25 cellular contexts compared by ENCODE assay signal in the genomic region with DNA sequence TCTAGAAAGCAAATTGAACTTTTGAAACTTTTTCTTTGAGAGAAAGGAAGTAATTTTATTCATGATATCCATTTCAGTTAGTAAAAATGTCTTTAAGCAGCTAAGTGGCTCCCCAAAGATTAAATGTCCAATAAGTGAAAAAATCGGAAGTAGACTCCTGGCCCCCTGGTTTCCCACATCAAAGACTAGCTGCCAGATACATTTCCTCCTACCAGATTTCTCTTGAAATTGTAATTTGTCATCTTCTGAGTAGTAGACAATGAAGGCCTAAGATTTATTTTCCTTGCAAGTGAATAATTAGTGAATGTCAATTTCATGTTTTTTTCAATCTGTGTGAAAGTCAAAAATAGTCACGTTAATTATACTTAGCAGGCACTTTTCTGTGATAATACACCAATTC.
"Had no signal": no experiment of that assay in that cellular context is flagged by ENCODE, and none has a peak within 500 bp of the region (broad histone marks: within the 10 kb centered on the region; RNA-seq: fewer than 3 reads in every experiment).

No MANE protein-coding gene starts in this region.

- H3K36me3 ChIP-seq: breast epithelium, esophagus muscularis mucosa, heart left ventricle, ovary, right lobe of liver, transverse colon had no signal

- H3K4me1 ChIP-seq: breast epithelium, foreskin keratinocyte, right lobe of liver, testis, transverse colon had no signal

- DNase-seq: activated B cell treated with CpG ODN at 0.5 μM for 24 hours; activated CD8-positive, alpha-beta memory T cell treated with anti-CD3 and anti-CD28 coated beads, Interleukin-2, amount 10 ng/mL, durations not matched to agents 7 days and 5 days; activated CD8-positive, alpha-beta T cell treated with anti-CD3 and anti-CD28 coated beads, Interleukin-2, amount 10 ng/mL, durations not matched to agents 7 days and 5 days; activated naive CD8-positive, alpha-beta T cell treated with anti-CD3 and anti-CD28 coated beads, Interleukin-2, amount 50 U/mL, for 24 hours; activated T-cell treated with anti-CD3 and anti-CD28 coated beads, Interleukin-2, amount 50 U/mL, for 48 hours; amygdala; central memory CD4-positive, alpha-beta T cell; dermis blood vessel endothelial cell; effector CD4-positive, alpha-beta T cell; foreskin keratinocyte; naive B cell; nephron progenitor cell; ovary; right lobe of liver; stimulated activated CD4-positive, alpha-beta T cell treated with anti-CD3 and anti-CD28 coated beads, Interleukin-2, amount 100 ng/mL, for 48 hours; stimulated activated naive CD4-positive, alpha-beta T cell treated with Interleukin-2 at 50 U/mL for 16 hours; testis; transverse colon had no signal

- H3K27me3 Mint-ChIP-seq: activated B cell treated with CpG ODN at 0.5 μM for 24 hours; activated CD8-positive, alpha-beta memory T cell treated with anti-CD3 and anti-CD28 coated beads, Interleukin-2, amount 10 ng/mL, durations not matched to agents 7 days and 5 days; activated naive CD4-positive, alpha-beta T cell treated with anti-CD3 and anti-CD28 coated beads, Interleukin-2, amount 50 U/mL, for 24 hours; activated naive CD8-positive, alpha-beta T cell treated with anti-CD3 and anti-CD28 coated beads, Interleukin-2, amount 50 U/mL, for 24 hours; naive B cell; progenitor cell of endocrine pancreas had no signal

- H3K36me3 Mint-ChIP-seq: activated CD8-positive, alpha-beta memory T cell treated with anti-CD3 and anti-CD28 coated beads, Interleukin-2, amount 10 ng/mL, durations not matched to agents 7 days and 5 days; activated naive CD4-positive, alpha-beta T cell treated with anti-CD3 and anti-CD28 coated beads, Interleukin-2, amount 50 U/mL, for 24 hours; mesothelial cell of epicardium; naive B cell had no signal

- H3K27me3 ChIP-seq: breast epithelium, esophagus muscularis mucosa, foreskin keratinocyte, heart left ventricle, ovary, right lobe of liver, testis, transverse colon had no signal

- ATAC-seq: activated CD8-positive, alpha-beta memory T cell treated with anti-CD3 and anti-CD28 coated beads, Interleukin-2, amount 10 ng/mL, durations not matched to agents 7 days and 5 days; activated CD8-positive, alpha-beta T cell treated with anti-CD3 and anti-CD28 coated beads, Interleukin-2, amount 10 ng/mL, durations not matched to agents 7 days and 5 days; activated naive CD8-positive, alpha-beta T cell treated with anti-CD3 and anti-CD28 coated beads, Interleukin-2, amount 50 U/mL, for 24 hours; foreskin keratinocyte; right lobe of liver had no signal

- H3K4me3 Mint-ChIP-seq: activated B cell treated with CpG ODN at 0.5 μM for 24 hours; activated CD8-positive, alpha-beta memory T cell treated with anti-CD3 and anti-CD28 coated beads, Interleukin-2, amount 10 ng/mL, durations not matched to agents 7 days and 5 days; activated CD8-positive, alpha-beta T cell treated with anti-CD3 and anti-CD28 coated beads, Interleukin-2, amount 10 ng/mL, durations not matched to agents 7 days and 5 days; activated naive CD4-positive, alpha-beta T cell treated with anti-CD3 and anti-CD28 coated beads, Interleukin-2, amount 50 U/mL, for 24 hours; activated naive CD8-positive, alpha-beta T cell treated with anti-CD3 and anti-CD28 coated beads, Interleukin-2, amount 50 U/mL, for 24 hours; mesothelial cell of epicardium; naive B cell; nephron progenitor cell had no signal

- H3K9me3 ChIP-seq: breast epithelium, esophagus muscularis mucosa, heart left ventricle, ovary, right lobe of liver, testis, transverse colon had no signal

- H3K27ac Mint-ChIP-seq: activated B cell treated with CpG ODN at 0.5 μM for 24 hours; activated CD8-positive, alpha-beta memory T cell treated with anti-CD3 and anti-CD28 coated beads, Interleukin-2, amount 10 ng/mL, durations not matched to agents 7 days and 5 days; activated CD8-positive, alpha-beta T cell treated with anti-CD3 and anti-CD28 coated beads, Interleukin-2, amount 10 ng/mL, durations not matched to agents 7 days and 5 days; activated naive CD4-positive, alpha-beta T cell treated with anti-CD3 and anti-CD28 coated beads, Interleukin-2, amount 50 U/mL, for 24 hours; activated naive CD8-positive, alpha-beta T cell treated with anti-CD3 and anti-CD28 coated beads, Interleukin-2, amount 50 U/mL, for 24 hours; activated T-helper 2 cell treated with anti-CD3 and anti-CD28 coated beads, Interferon-gamma antibody, Interleukin-2, Interleukin-4, amounts not matched to agents 10 μg/mL and 5 μg/mL and 100 μg/mL, durations not matched to agents 14 hours and 24 hours and 36 hours; mesothelial cell of epicardium; naive B cell; progenitor cell of endocrine pancreas had no signal

- H3K4me1 Mint-ChIP-seq: activated CD8-positive, alpha-beta memory T cell treated with anti-CD3 and anti-CD28 coated beads, Interleukin-2, amount 10 ng/mL, durations not matched to agents 7 days and 5 days; activated naive CD4-positive, alpha-beta T cell treated with anti-CD3 and anti-CD28 coated beads, Interleukin-2, amount 50 U/mL, for 24 hours; activated naive CD8-positive, alpha-beta T cell treated with anti-CD3 and anti-CD28 coated beads, Interleukin-2, amount 50 U/mL, for 24 hours had no signal

- H3K27ac ChIP-seq: breast epithelium, esophagus muscularis mucosa, foreskin keratinocyte, ovary, right lobe of liver, testis, transverse colon had no signal

- H3K4me3 ChIP-seq: breast epithelium, ovary, right lobe of liver, testis, transverse colon had no signal

- H3K9me3 Mint-ChIP-seq: activated B cell treated with CpG ODN at 0.5 μM for 24 hours; activated naive CD4-positive, alpha-beta T cell treated with anti-CD3 and anti-CD28 coated beads, Interleukin-2, amount 50 U/mL, for 24 hours; activated naive CD8-positive, alpha-beta T cell treated with anti-CD3 and anti-CD28 coated beads, Interleukin-2, amount 50 U/mL, for 24 hours; mesothelial cell of epicardium; naive B cell; nephron progenitor cell had no signal
